ENCODE assay signal across 9 cellular contexts in the genomic region with DNA sequence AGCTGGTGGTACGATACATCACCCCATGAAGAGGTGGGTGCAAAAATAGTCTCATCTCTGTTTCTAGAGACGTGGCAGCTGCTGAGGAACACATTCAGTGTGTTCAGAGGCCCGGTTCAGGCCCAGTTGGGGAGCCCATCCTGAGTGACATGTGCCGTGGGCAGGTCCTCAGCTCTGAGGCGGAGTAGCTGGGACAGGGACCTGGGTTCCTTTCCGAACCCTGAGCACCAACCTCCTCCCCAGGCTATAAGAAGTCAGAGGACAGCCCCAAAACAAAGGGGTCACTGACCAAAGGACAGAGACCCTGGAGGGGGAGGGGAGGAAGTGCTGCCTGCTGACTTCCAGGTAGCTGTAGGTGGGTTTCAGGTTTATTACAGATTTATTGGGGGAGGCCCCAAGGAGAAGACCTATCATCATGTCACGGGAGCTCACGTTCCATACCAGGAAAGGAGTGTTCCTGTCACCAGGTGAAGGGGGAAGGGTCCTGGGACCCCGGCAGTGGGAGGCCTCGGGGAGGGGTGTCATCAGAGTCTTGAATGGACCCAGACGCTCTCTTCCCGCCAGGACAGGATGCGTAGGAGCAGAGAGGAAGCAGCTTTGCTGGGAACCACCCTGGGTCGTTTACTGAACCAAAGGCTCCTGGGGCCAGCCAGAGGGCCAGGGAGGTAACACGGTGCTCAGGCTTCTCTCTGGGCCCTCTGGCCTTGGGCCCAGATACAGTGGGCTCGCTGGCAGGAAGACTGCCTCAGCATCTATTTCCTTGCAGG. TPM values are rescaled to one million over a fixed set of nuclear protein-coding genes. Genes with fewer than 3 reads are reported as not detected.
DNase-seq lines count a peak whose midpoint lies in the region; ATAC-seq, FAIRE-seq and TF ChIP-seq lines count a peak whose summit lies in the region.
"Had no signal": no experiment of that assay in that cellular context is flagged by ENCODE, and none has a peak within 500 bp of the region (broad histone marks: within the 10 kb centered on the region; RNA-seq: fewer than 3 reads in every experiment).

No MANE protein-coding gene starts in this region.

- peak; percentile 13 for ATAC-seq in HG02884 (IDR thresholded peaks at IDR 0.05; ENCODE audit: unreplicated experiment)
- peak; percentile 30 for ATAC-seq in K562

- no TSS peak for BruUV-seq in K562 (replicated peaks; lab: Mats Ljungman, UMichigan)

- no peak overlapping the region; the same call in 1 of the 3 replicates for H3K27ac ChIP-seq in K562 (ENCODE audit: extremely low read depth, low read depth, low read length)
- H3K27ac ChIP-seq: neutrophil had no signal

- H3K4me1 ChIP-seq in K562 (replicated peaks in 1 of 2; ENCODE audit: control insufficient read depth in 2 of 2, insufficient read depth in 2 of 2, low read length in 2 of 2) = peaks cover 15 to 80% of the 10 kb centered on the region in 2 experiments; a peak in 4 of 5 replicates

- H3K9me1 ChIP-seq in K562 (ENCODE audit: control insufficient read depth, insufficient read depth, low read length) = peaks cover 3% of the 10 kb centered on the region

- H3K36me3 ChIP-seq in K562 (ENCODE audit: control insufficient read depth, insufficient read depth, low read length) = peaks cover 6% of the 10 kb centered on the region; the same call in 2 of the 3 replicates
- H3K36me3 ChIP-seq: neutrophil had no signal

- peak overlapping the region in 1 of 2 experiments; percentile 87; a peak in 3 of 4 replicates for H3K9ac ChIP-seq in K562 (ENCODE audit: insufficient read depth in 1 of 2, low read depth in 2 of 2, low read length in 2 of 2)

- H3K4me3 ChIP-seq in K562 = no peak overlapping the region

- no peak for TF ChIP-seq CTCF in K562 (IDR thresholded peaks at IDR 0.05 in 2 of 3, conservative IDR thresholded peaks at IDR 0.05 in 1 of 3; ENCODE audit: insufficient read depth in 2 of 3, low read depth in 1 of 3, low read length in 3 of 3)
- no peak for TF ChIP-seq CTCF in neural crest cell (conservative IDR thresholded peaks at IDR 0.05)
- TF ChIP-seq CTCF in GM13977 (IDR thresholded peaks at IDR 0.05; ENCODE audit: extremely low read depth, insufficient read depth, missing control alignments) = no peak

- H2AFZ ChIP-seq in K562 (ENCODE audit: low read depth, low read length) = peak overlapping the region; percentile 75

- no peak for TF ChIP-seq EP300 in K562 (IDR thresholded peaks at IDR 0.05; ENCODE audit: low read length)

- H3K9me3 ChIP-seq in K562 (replicated peaks; ENCODE audit: control insufficient read depth, insufficient read depth, low read depth, low read length) = no peaks in the 10 kb centered on the region
- H3K9me3 ChIP-seq: neutrophil had no signal

- DNase-seq in ELF-1 (ENCODE audit: low read depth, low spot score) (peak; percentile 22), K562 (ENCODE audit: extremely low read depth in 1 of 4, low spot score in 3 of 4) (no peak), neural crest cell (ENCODE audit: low read depth, low spot score) (no peak), GM13977 (ENCODE audit: low spot score) (no peak), NCI-H2107 (lab: John Stamatoyannopoulos, UW) (no peak), NCI-H748 treated with DMSO at 0.1 percent for 48 hours (lab: John Stamatoyannopoulos, UW) (no peak), SKM-1 (lab: John Stamatoyannopoulos, UW; ENCODE audit: unreplicated experiment) (no peak)

- H3K9me3 Mint-ChIP-seq in neural crest cell = peaks cover under 1% of the 10 kb centered on the region

- no peaks in the 10 kb centered on the region for H3K36me3 Mint-ChIP-seq in neural crest cell (ENCODE audit: low read depth)

- H3K27me3 ChIP-seq in K562 (ENCODE audit: control insufficient read depth in 2 of 2, insufficient read depth in 2 of 2, low read length in 2 of 2) = no peaks in the 10 kb centered on the region

- H3K4me3 Mint-ChIP-seq in neural crest cell = peak overlapping the region; percentile 56

- H3K27me3 Mint-ChIP-seq in neural crest cell (ENCODE audit: low read depth) = peaks cover 2% of the 10 kb centered on the region

- H3K79me2 ChIP-seq in K562 (ENCODE audit: control insufficient read depth, insufficient read depth, low read length) = no peaks in the 10 kb centered on the region

- POLR2A ChIA-PET in K562 (lab: Yijun Ruan, JAX) = interaction anchor here (0.6 to 2.1 kb wide), 16 partner anchors 9 to 120 kb away, joined by 3 to 13 read pairs (median 4); partner anchors contain the start of gene ZNRF1

- in situ Hi-C loops in K562 (cut with MboI) (no loop called here), GM13977 (cut with MboI; ENCODE audit: low pct_unique_long_range_greater_than_20kb, low sequenced_read_pairs, unreplicated experiment) (no loop called here)

- no peak for TF ChIP-seq POLR2A in K562 (conservative IDR thresholded peaks at IDR 0.05)

- FAIRE-seq in K562 (lab: Jason Lieb, UNC) = no peak

- peak overlapping the region; percentile 83; the same call in 1 of the 2 replicates for H3K4me2 ChIP-seq in K562 (ENCODE audit: insufficient read depth, low read length)

- CTCF ChIA-PET in K562 (lab: Yijun Ruan, JAX; ENCODE audit: low intra/inter-chr PET ratio) = interaction anchor here (0.6 to 2.7 kb wide), 4 partner anchors 24 to 249 kb away, joined by 3 to 42 read pairs (median 6); partner anchors contain the start of gene ZNRF1

- WGBS in K562 (ENCODE audit: insufficient coverage, low coverage, missing lambda C conversion rate) = 55% methylated on average over 15 of the region's 16 CpGs

- TF ChIP-seq RAD21 in K562 (CRISPR knock-in tag; conservative IDR thresholded peaks at IDR 0.05 in 1 of 2, IDR thresholded peaks at IDR 0.05 in 1 of 2) = no peak

- peaks cover 27% of the 10 kb centered on the region for H3K4me1 Mint-ChIP-seq in neural crest cell

- H3K27ac Mint-ChIP-seq in neural crest cell (ENCODE audit: unreplicated experiment) = peak overlapping the region; percentile 35

- H4K20me1 ChIP-seq in K562 (replicated peaks; ENCODE audit: control insufficient read depth, insufficient read depth, low read length) = no peaks in the 10 kb centered on the region

- intact Hi-C loops in K562 (cut with micrococcal nuclease) = loop anchor here (1.0 to 5.0 kb wide), 3 partner anchors 47 to 113 kb away; no protein-coding TSS in a partner anchor

TF ChIP-seq in K562, 482 proteins besides CTCF, POLR2A, EP300 and RAD21 (continues in another document):
- no peak for TF ChIP-seq E2F3 (CRISPR knock-in tag; IDR thresholded peaks at IDR 0.05)
- TF ChIP-seq, protein P1, sequence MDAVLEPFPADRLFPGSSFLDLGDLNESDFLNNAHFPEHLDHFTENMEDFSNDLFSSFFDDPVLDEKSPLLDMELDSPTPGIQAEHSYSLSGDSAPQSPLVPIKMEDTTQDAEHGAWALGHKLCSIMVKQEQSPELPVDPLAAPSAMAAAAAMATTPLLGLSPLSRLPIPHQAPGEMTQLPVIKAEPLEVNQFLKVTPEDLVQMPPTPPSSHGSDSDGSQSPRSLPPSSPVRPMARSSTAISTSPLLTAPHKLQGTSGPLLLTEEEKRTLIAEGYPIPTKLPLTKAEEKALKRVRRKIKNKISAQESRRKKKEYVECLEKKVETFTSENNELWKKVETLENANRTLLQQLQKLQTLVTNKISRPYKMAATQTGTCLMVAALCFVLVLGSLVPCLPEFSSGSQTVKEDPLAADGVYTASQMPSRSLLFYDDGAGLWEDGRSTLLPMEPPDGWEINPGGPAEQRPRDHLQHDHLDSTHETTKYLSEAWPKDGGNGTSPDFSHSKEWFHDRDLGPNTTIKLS (IDR thresholded peaks at IDR 0.05; ENCODE audit: borderline replicate concordance, low read depth) = 0 out of 2 replicates have a peak, but pooled peaks have one; percentile 2

RNA-seq across cellular contexts. Expression of gene LDHD, which starts 4.9 kb away (rescaled TPM):
- 0.48 and 1.4 TPM in 2 replicates for total RNA-seq in K562 (2011; cell fraction: chromatin; rRNA removed; ENCODE audit: low replicate concordance)
- total RNA-seq in K562 (2011; cell fraction: nucleolus; rRNA removed) = 1.7 and 3.0 TPM in 2 replicates
- 1.1 and 1.5 TPM in 2 replicates for total RNA-seq in K562 (2011; cell fraction: nucleoplasm; rRNA removed)
- total RNA-seq in K562 (2014; rRNA removed) (0.33 and 0.73 TPM in 2 replicates), K562 (2014; rRNA removed; fragmentation: Illumina TruSeq; extraction: Trizol) (not detected in 2 replicates), K562 (2015; rRNA removed; fragmentation: Illumina TruSeq; extraction: Trizol) (0.19 and 0.40 TPM in 2 replicates), K562 (2021) (0.69 and 0.83 TPM in 2 replicates), neural crest cell (0.56 TPM in 1 of 2 replicates, not detected in the other)
- polyA plus RNA-seq in K562 (2011; rRNA removed) (0.08 and 0.33 TPM in 2 replicates), K562 (2014; fragmentation: Illumina TruSeq; extraction: Trizol) (0.19 and 0.25 TPM in 2 replicates), K562 (2014; fragmentation: Nextera tagmentation; extraction: Ambion mirVana) (not detected), K562 (2014; rRNA removed) (0.39 and 0.86 TPM in 2 replicates)
- polyA plus RNA-seq in K562 (2011; cell fraction: cytosol; rRNA removed) = 0.21 and 1.0 TPM in 2 replicates
- 0.42 and 2.2 TPM in 2 replicates for polyA plus RNA-seq in K562 (2011; cell fraction: nucleus; rRNA removed)
- 0.61 and 0.93 TPM in 2 replicates for polyA plus RNA-seq in K562 (2012)
- polyA minus RNA-seq in K562 (2011; rRNA and poly(A)+ RNA removed) = 0.21 TPM in 1 of 2 replicates, not detected in the other
- polyA minus RNA-seq in K562 (2011; cell fraction: cytosol; rRNA and poly(A)+ RNA removed) = not detected in 2 replicates
- polyA minus RNA-seq in K562 (2011; cell fraction: nucleus; rRNA and poly(A)+ RNA removed) = 0.44 and 1.1 TPM in 2 replicates

RNA-seq across cellular contexts. Expression of gene ZFP1, which starts 36.6 kb away (rescaled TPM):
- total RNA-seq in K562 (2011; cell fraction: chromatin; rRNA removed; ENCODE audit: low replicate concordance) = 4.7 and 12.9 TPM in 2 replicates
- total RNA-seq in K562 (2011; cell fraction: nucleolus; rRNA removed) = 5.0 and 6.2 TPM in 2 replicates
- 7.3 and 8.8 TPM in 2 replicates for total RNA-seq in K562 (2011; cell fraction: nucleoplasm; rRNA removed)
- total RNA-seq in K562 (2014; rRNA removed) (9.3 and 10.4 TPM in 2 replicates), K562 (2014; rRNA removed; fragmentation: Illumina TruSeq; extraction: Trizol) (14.7 and 16.1 TPM in 2 replicates), K562 (2015; rRNA removed; fragmentation: Illumina TruSeq; extraction: Trizol) (13.7 and 14.0 TPM in 2 replicates), K562 (2021) (10.8 and 14.7 TPM in 2 replicates), neural crest cell (22.9 and 26.7 TPM in 2 replicates)
- polyA plus RNA-seq in K562 (2011; rRNA removed) (10.8 and 13.3 TPM in 2 replicates), K562 (2014; fragmentation: Illumina TruSeq; extraction: Trizol) (11.4 and 11.6 TPM in 2 replicates), K562 (2014; fragmentation: Nextera tagmentation; extraction: Ambion mirVana) (1 to 10 TPM; 2.6 to 4.1 TPM), K562 (2014; rRNA removed) (5.2 and 6.5 TPM in 2 replicates)
- polyA plus RNA-seq in K562 (2011; cell fraction: cytosol; rRNA removed) = 2.9 and 4.8 TPM in 2 replicates
- 3.9 and 4.2 TPM in 2 replicates for polyA plus RNA-seq in K562 (2011; cell fraction: nucleus; rRNA removed)
- 5.4 and 6.8 TPM in 2 replicates for polyA plus RNA-seq in K562 (2012)
- 14.8 and 15.0 TPM in 2 replicates for polyA minus RNA-seq in K562 (2011; rRNA and poly(A)+ RNA removed)
- polyA minus RNA-seq in K562 (2011; cell fraction: cytosol; rRNA and poly(A)+ RNA removed) = 10.2 and 12.6 TPM in 2 replicates
- 5.3 and 7.8 TPM in 2 replicates for polyA minus RNA-seq in K562 (2011; cell fraction: nucleus; rRNA and poly(A)+ RNA removed)
